23 cellular contexts compared by ENCODE assay signal in the genomic region with DNA sequence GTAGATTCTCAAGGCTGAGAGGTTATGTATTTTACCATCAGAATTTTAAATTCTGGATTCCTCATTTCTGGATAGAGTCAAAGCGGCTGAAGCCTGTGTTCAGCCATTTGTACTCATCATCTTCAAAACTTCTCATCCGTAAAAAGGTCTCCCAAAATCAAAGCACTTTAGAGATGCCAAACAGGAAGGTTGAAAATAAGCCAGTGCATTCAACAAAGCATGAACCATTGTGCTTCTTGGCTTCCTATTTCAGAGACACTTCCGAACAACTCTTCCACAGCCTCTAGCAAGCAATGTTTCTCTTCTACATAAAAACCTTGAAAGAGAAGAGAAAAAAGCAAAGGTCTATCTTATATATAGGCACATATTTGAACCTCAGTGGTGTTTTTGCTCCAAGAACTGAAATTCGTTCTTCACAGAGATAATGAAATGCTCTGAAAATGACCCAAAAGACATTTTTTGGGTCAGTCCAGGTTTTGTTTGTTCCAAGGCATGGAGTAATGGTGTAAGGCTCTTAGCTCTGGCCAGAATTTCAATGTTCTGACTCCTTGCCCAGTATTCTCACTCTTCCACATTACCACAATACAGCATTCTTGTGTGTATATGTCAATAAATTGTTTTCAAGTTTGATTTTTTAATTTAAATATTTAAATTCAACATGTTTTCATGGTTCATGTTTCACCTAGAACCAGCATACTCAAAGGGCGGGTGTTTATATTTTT.
"Had no signal": no experiment of that assay in that cellular context is flagged by ENCODE, and none has a peak within 500 bp of the region (broad histone marks: within the 10 kb centered on the region; RNA-seq: fewer than 3 reads in every experiment).

No MANE protein-coding gene starts in this region.

- H3K9me3 Mint-ChIP-seq: activated CD4-positive, alpha-beta T cell treated with anti-CD3 and anti-CD28 coated beads, Interleukin-2, amount 10 ng/mL, durations not matched to agents 24 days and 14 days; activated naive CD4-positive, alpha-beta T cell treated with anti-CD3 and anti-CD28 coated beads, Interleukin-2, amount 50 U/mL, for 24 hours; neural progenitor cell; stimulated activated effector memory CD8-positive, alpha-beta T cell treated with anti-CD3 and anti-CD28 coated beads, Interleukin-12 subunit alpha, Interleukin-12 subunit beta, amount 100 ng/mL, for 72 hours had no signal

- H3K27ac Mint-ChIP-seq: activated CD4-positive, alpha-beta T cell treated with anti-CD3 and anti-CD28 coated beads, Interleukin-2, amount 10 ng/mL, durations not matched to agents 24 days and 14 days; activated CD8-positive, alpha-beta memory T cell treated with anti-CD3 and anti-CD28 coated beads, Interleukin-2, amount 10 ng/mL, durations not matched to agents 7 days and 5 days; activated CD8-positive, alpha-beta T cell treated with anti-CD3 and anti-CD28 coated beads for 36 hours; activated naive CD4-positive, alpha-beta T cell treated with anti-CD3 and anti-CD28 coated beads, Interleukin-2, amount 50 U/mL, for 24 hours; mesothelial cell of epicardium; naive thymus-derived CD8-positive, alpha-beta T cell; neural progenitor cell; stimulated activated effector memory CD8-positive, alpha-beta T cell treated with anti-CD3 and anti-CD28 coated beads, Interleukin-12 subunit alpha, Interleukin-12 subunit beta, amount 100 ng/mL, for 72 hours; stimulated activated naive CD8-positive, alpha-beta T cell treated with anti-CD3 and anti-CD28 coated beads, Interleukin-15, amount 100 ng/mL, for 72 hours had no signal

- H3K4me1 Mint-ChIP-seq: activated CD4-positive, alpha-beta T cell treated with anti-CD3 and anti-CD28 coated beads, Interleukin-2, amount 10 ng/mL, durations not matched to agents 24 days and 14 days; activated CD8-positive, alpha-beta memory T cell treated with anti-CD3 and anti-CD28 coated beads, Interleukin-2, amount 10 ng/mL, durations not matched to agents 7 days and 5 days; activated naive CD4-positive, alpha-beta T cell treated with anti-CD3 and anti-CD28 coated beads, Interleukin-2, amount 50 U/mL, for 24 hours; naive thymus-derived CD8-positive, alpha-beta T cell; neural progenitor cell; stimulated activated effector memory CD8-positive, alpha-beta T cell treated with anti-CD3 and anti-CD28 coated beads, Interleukin-12 subunit alpha, Interleukin-12 subunit beta, amount 100 ng/mL, for 72 hours; stimulated activated naive CD8-positive, alpha-beta T cell treated with anti-CD3 and anti-CD28 coated beads, Interleukin-15, amount 100 ng/mL, for 72 hours had no signal

- H3K27me3 Mint-ChIP-seq: activated CD4-positive, alpha-beta T cell treated with anti-CD3 and anti-CD28 coated beads, Interleukin-2, amount 10 ng/mL, durations not matched to agents 24 days and 14 days; activated CD8-positive, alpha-beta memory T cell treated with anti-CD3 and anti-CD28 coated beads, Interleukin-2, amount 10 ng/mL, durations not matched to agents 7 days and 5 days; activated naive CD4-positive, alpha-beta T cell treated with anti-CD3 and anti-CD28 coated beads, Interleukin-2, amount 50 U/mL, for 24 hours had no signal

- H3K4me1 ChIP-seq: ascending aorta, gastroesophageal sphincter, neural progenitor cell, prostate gland, tibial artery had no signal

- H2AFZ ChIP-seq: neural progenitor cell had no signal

- H3K4me3 Mint-ChIP-seq: activated CD4-positive, alpha-beta T cell treated with anti-CD3 and anti-CD28 coated beads, Interleukin-2, amount 10 ng/mL, durations not matched to agents 24 days and 14 days; activated CD8-positive, alpha-beta memory T cell treated with anti-CD3 and anti-CD28 coated beads, Interleukin-2, amount 10 ng/mL, durations not matched to agents 7 days and 5 days; activated CD8-positive, alpha-beta T cell treated with anti-CD3 and anti-CD28 coated beads for 36 hours; activated naive CD4-positive, alpha-beta T cell treated with anti-CD3 and anti-CD28 coated beads, Interleukin-2, amount 50 U/mL, for 24 hours; mesothelial cell of epicardium; naive thymus-derived CD8-positive, alpha-beta T cell; neural progenitor cell; stimulated activated effector memory CD8-positive, alpha-beta T cell treated with anti-CD3 and anti-CD28 coated beads, Interleukin-12 subunit alpha, Interleukin-12 subunit beta, amount 100 ng/mL, for 72 hours; stimulated activated naive CD8-positive, alpha-beta T cell treated with anti-CD3 and anti-CD28 coated beads, Interleukin-15, amount 100 ng/mL, for 72 hours had no signal

- H3K4me2 ChIP-seq: neural progenitor cell had no signal

- H3K4me3 ChIP-seq: ascending aorta, gastroesophageal sphincter, left ventricle myocardium inferior, neural progenitor cell, prostate gland, skin epidermis, tibial artery had no signal

- H3K36me3 Mint-ChIP-seq: activated CD8-positive, alpha-beta memory T cell treated with anti-CD3 and anti-CD28 coated beads, Interleukin-2, amount 10 ng/mL, durations not matched to agents 7 days and 5 days; activated naive CD4-positive, alpha-beta T cell treated with anti-CD3 and anti-CD28 coated beads, Interleukin-2, amount 50 U/mL, for 24 hours; mesothelial cell of epicardium; naive thymus-derived CD8-positive, alpha-beta T cell; neural progenitor cell; stimulated activated effector memory CD8-positive, alpha-beta T cell treated with anti-CD3 and anti-CD28 coated beads, Interleukin-12 subunit alpha, Interleukin-12 subunit beta, amount 100 ng/mL, for 72 hours had no signal

- H3K9ac ChIP-seq: neural progenitor cell had no signal

- FAIRE-seq: endometrium had no signal

- H3K36me3 ChIP-seq: gastroesophageal sphincter, left ventricle myocardium inferior, neural progenitor cell, prostate gland had no signal

- H3K27me3 ChIP-seq: ascending aorta, gastroesophageal sphincter, neural progenitor cell, tibial artery had no signal

- H3K27ac ChIP-seq: gastroesophageal sphincter, left ventricle myocardium inferior, neural progenitor cell, prostate gland, skin epidermis, tibial artery, VCaP had no signal

- H3K9me3 ChIP-seq: prostate gland had no signal

- ATAC-seq: activated CD4-positive, CD25-positive, alpha-beta regulatory T cell treated with anti-CD3 and anti-CD28 coated beads, Interleukin-2, amount 50 U/mL, for 24 hours; activated CD8-positive, alpha-beta memory T cell treated with anti-CD3 and anti-CD28 coated beads, Interleukin-2, amount 10 ng/mL, durations not matched to agents 7 days and 5 days; activated CD8-positive, alpha-beta T cell treated with anti-CD3 and anti-CD28 coated beads for 36 hours; gastroesophageal sphincter; naive thymus-derived CD8-positive, alpha-beta T cell; stimulated activated effector memory CD8-positive, alpha-beta T cell treated with anti-CD3 and anti-CD28 coated beads, Interleukin-12 subunit alpha, Interleukin-12 subunit beta, amount 100 ng/mL, for 72 hours; stimulated activated naive CD8-positive, alpha-beta T cell treated with anti-CD3 and anti-CD28 coated beads, Interleukin-15, amount 100 ng/mL, for 72 hours had no signal

- DNase-seq: activated CD4-positive, alpha-beta T cell treated with anti-CD3 and anti-CD28 coated beads, Interleukin-2, amount 10 ng/mL, durations not matched to agents 24 days and 14 days; activated CD8-positive, alpha-beta memory T cell treated with anti-CD3 and anti-CD28 coated beads, Interleukin-2, amount 10 ng/mL, durations not matched to agents 7 days and 5 days; activated CD8-positive, alpha-beta T cell treated with anti-CD3 and anti-CD28 coated beads for 36 hours; activated gamma-delta T cell treated with Interleukin-2 at 50 U/mL for 16 hours; cortex of kidney; head of caudate nucleus; hypothalamus; left ventricle myocardium inferior; naive thymus-derived CD8-positive, alpha-beta T cell; stimulated activated CD4-positive, alpha-beta T cell treated with anti-CD3 and anti-CD28 coated beads, Interleukin-1b, Interleukin-23, amount 100 ng/mL, for 48 hours; stimulated activated naive CD8-positive, alpha-beta T cell treated with anti-CD3 and anti-CD28 coated beads, Interleukin-15, amount 100 ng/mL, for 72 hours; tibial artery had no signal
